In genomic region chr7:44321796-44322195, GRCh38 we compare ENCODE assay signal across 24 cellular contexts. TPM values are rescaled to one million over a fixed set of nuclear protein-coding genes. Genes with fewer than 3 reads are reported as not detected.
DNase-seq lines count a peak whose midpoint lies in the region; ATAC-seq, FAIRE-seq and TF ChIP-seq lines count a peak whose summit lies in the region.
"Had no signal": no experiment of that assay in that cellular context is flagged by ENCODE, and none has a peak within 500 bp of the region (broad histone marks: within the 10 kb centered on the region; RNA-seq: fewer than 3 reads in every experiment).

No MANE protein-coding gene starts in this region.

- FAIRE-seq in HepG2 (lab: Jason Lieb, UNC): no peak
- FAIRE-seq: GM19239, HTR-8/SVneo had no signal

- H3K4me1 ChIP-seq in right lobe of liver (peaks cover 0 to 21% (median 10%) of the 10 kb centered on the region in 4 donors), HepG2 (ENCODE audit: insufficient read depth, low read length) (no peaks in the 10 kb centered on the region), osteoblast (ENCODE audit: insufficient read depth, low read length) (no peaks in the 10 kb centered on the region)
- H3K4me1 ChIP-seq: HAP-1 had no signal

- H3K27me3 Mint-ChIP-seq in activated naive CD4-positive, alpha-beta T cell treated with anti-CD3 and anti-CD28 coated beads, Interleukin-2, amount 10 ng/mL, durations not matched to agents 7 days and 5 days: peaks cover 63% of the 10 kb centered on the region

- TF ChIP-seq EP300 in HepG2 (IDR thresholded peaks at IDR 0.05; ENCODE audit: low read depth in 2 of 2, low read length in 2 of 2) (no peak), HepG2 (CRISPR knock-in tag; IDR thresholded peaks at IDR 0.05; ENCODE audit: borderline replicate concordance) (no peak)

- peaks cover 0 to 5% of the 10 kb centered on the region in 2 donors for H3K36me3 Mint-ChIP-seq in activated naive CD4-positive, alpha-beta T cell treated with anti-CD3 and anti-CD28 coated beads, Interleukin-2, amount 50 U/mL, for 72 hours
- H3K36me3 Mint-ChIP-seq in activated naive CD4-positive, alpha-beta T cell treated with anti-CD3 and anti-CD28 coated beads, Interleukin-2, amount 10 ng/mL, durations not matched to agents 7 days and 5 days: no peaks in the 10 kb centered on the region
- H3K36me3 Mint-ChIP-seq: CD4-positive, alpha-beta memory T cell had no signal

- in situ Hi-C loops in HepG2 (cut with HindIII; ENCODE audit: extremely low pct_ligation_motif_present, low pct_unique_long_range_greater_than_20kb): no loop called here

- H3K9me3 ChIP-seq in right lobe of liver (no peaks in the 10 kb centered on the region), HepG2 (ENCODE audit: low read length) (no peaks in the 10 kb centered on the region), osteoblast (ENCODE audit: low read depth, low read length) (no peaks in the 10 kb centered on the region)
- H3K9me3 ChIP-seq: BLaER1, HAP-1, MG63 had no signal

- WGBS in right lobe of liver (ENCODE audit: insufficient coverage, low coverage, low lambda C conversion rate, missing lambda C conversion rate): 62% methylated on average over 12 of the region's 18 CpGs
- 48% methylated on average over 16 of the region's 18 CpGs for WGBS in HepG2 (ENCODE audit: low lambda C conversion rate)

- H3K9me3 Mint-ChIP-seq in activated naive CD4-positive, alpha-beta T cell treated with anti-CD3 and anti-CD28 coated beads, Interleukin-2, amount 50 U/mL, for 72 hours: no peaks in the 10 kb centered on the region
- H3K9me3 Mint-ChIP-seq in activated naive CD4-positive, alpha-beta T cell treated with anti-CD3 and anti-CD28 coated beads, Interleukin-2, amount 10 ng/mL, durations not matched to agents 7 days and 5 days: no peaks in the 10 kb centered on the region
- H3K9me3 Mint-ChIP-seq: CD4-positive, alpha-beta memory T cell had no signal

- no peak overlapping the region for H3K27ac Mint-ChIP-seq in activated naive CD4-positive, alpha-beta T cell treated with anti-CD3 and anti-CD28 coated beads, Interleukin-2, amount 50 U/mL, for 72 hours
- H3K27ac Mint-ChIP-seq in activated naive CD4-positive, alpha-beta T cell treated with anti-CD3 and anti-CD28 coated beads, Interleukin-2, amount 10 ng/mL, durations not matched to agents 7 days and 5 days: no peak overlapping the region
- H3K27ac Mint-ChIP-seq: CD4-positive, alpha-beta memory T cell; IgD-negative memory B cell had no signal

- H3K4me1 Mint-ChIP-seq in activated naive CD4-positive, alpha-beta T cell treated with anti-CD3 and anti-CD28 coated beads, Interleukin-2, amount 10 ng/mL, durations not matched to agents 7 days and 5 days: peaks cover 4% of the 10 kb centered on the region

- no peak overlapping the region for H3K4me3 Mint-ChIP-seq in activated naive CD4-positive, alpha-beta T cell treated with anti-CD3 and anti-CD28 coated beads, Interleukin-2, amount 10 ng/mL, durations not matched to agents 7 days and 5 days
- H3K4me3 Mint-ChIP-seq: CD4-positive, alpha-beta memory T cell; IgD-negative memory B cell had no signal

- H3K27ac ChIP-seq in right lobe of liver (peak overlapping the region in 2 of 3 donors; percentile 63 to 81), HepG2 (ENCODE audit: extremely low read length, insufficient read depth, low read length) (no peak overlapping the region), osteoblast (ENCODE audit: low read depth, low read length) (no peak overlapping the region)
- H3K27ac ChIP-seq: BLaER1 had no signal

- no peak for TF ChIP-seq POLR2A in right lobe of liver (IDR thresholded peaks at IDR 0.05)
- TF ChIP-seq POLR2A in HepG2 (IDR thresholded peaks at IDR 0.05; ENCODE audit: insufficient read depth in 1 of 2, low read depth in 2 of 2, low read length in 2 of 2): no peak

- H3K36me3 ChIP-seq in right lobe of liver (no peaks in the 10 kb centered on the region), HepG2 (replicated peaks in 1 of 2; ENCODE audit: control insufficient read depth in 1 of 2, insufficient read depth in 2 of 2, low read length in 2 of 2) (no peaks in the 10 kb centered on the region), osteoblast (ENCODE audit: insufficient read depth, low read length) (no peaks in the 10 kb centered on the region)
- H3K36me3 ChIP-seq: BLaER1, HAP-1, MG63 had no signal

- H3K4me3 ChIP-seq in right lobe of liver (no peak overlapping the region), HepG2 (replicated peaks in 1 of 3; ENCODE audit: insufficient read depth in 1 of 3, low read depth in 2 of 3, low read length in 3 of 3) (no peak overlapping the region), osteoblast (ENCODE audit: insufficient read depth, low read length) (no peak overlapping the region)
- H3K4me3 ChIP-seq: BLaER1, HAP-1, MG63 had no signal

- intact Hi-C loops in right lobe of liver (cut with DNase I) (no loop called here), HepG2 (cut with micrococcal nuclease; ENCODE audit: unreplicated experiment) (no loop called here), left ventricle myocardium superior (cut with micrococcal nuclease) (no loop called here)

- no peak overlapping the region for H3K9ac ChIP-seq in HepG2 (ENCODE audit: insufficient read depth, low read depth, low read length)
- H3K9ac ChIP-seq: BLaER1 had no signal

- H3K79me2 ChIP-seq in HepG2 (ENCODE audit: insufficient read depth, low read length) (no peaks in the 10 kb centered on the region), osteoblast (ENCODE audit: insufficient read depth, low read length) (no peaks in the 10 kb centered on the region)

- no TSS peak for BruUV-seq in HepG2 (replicated peaks; lab: Mats Ljungman, UMichigan)

- no peak for TF ChIP-seq CTCF in right lobe of liver (IDR thresholded peaks at IDR 0.05)
- no peak for TF ChIP-seq CTCF in HepG2 (CRISPR knock-in tag; IDR thresholded peaks at IDR 0.05)
- TF ChIP-seq CTCF in osteoblast (IDR thresholded peaks at IDR 0.05; ENCODE audit: extremely low read depth, low read depth, low read length): no peak

- DNase-seq in right lobe of liver (peak in 1 of 3 donors; percentile 41), HepG2 (ENCODE audit: low spot score) (no peak), left ventricle myocardium superior (no peak), osteoblast (ENCODE audit: insufficient read length, low spot score, missing footprints) (peak; percentile 73), NCI-H446 (lab: John Stamatoyannopoulos, UW) (no peak)
- no peak for DNase-seq in activated naive CD4-positive, alpha-beta T cell treated with anti-CD3 and anti-CD28 coated beads, Interleukin-2, amount 50 U/mL, for 72 hours (ENCODE audit: low spot score in 2 of 2)
- DNase-seq in activated naive CD4-positive, alpha-beta T cell treated with anti-CD3 and anti-CD28 coated beads, Interleukin-2, amount 10 ng/mL, durations not matched to agents 7 days and 5 days: no peak
- DNase-seq: CD4-positive, alpha-beta memory T cell; GF-D8; Kasumi-1; MG63; NCI-H1092 treated with DMSO at 0.1 percent for 48 hours; NCI-H146; NCI-H2081; NCI-H510A; NCI-H748 treated with DMSO at 0.1 percent for 48 hours; OCI-M1; SIG-M5 had no signal

- no peaks in the 10 kb centered on the region for H3K27me3 ChIP-seq in right lobe of liver
- peaks cover 6 to 54% of the 10 kb centered on the region in 2 experiments for H3K27me3 ChIP-seq in HepG2 (ENCODE audit: control insufficient read depth in 1 of 2, insufficient read depth in 2 of 2, low read length in 2 of 2)
- H3K27me3 ChIP-seq in osteoblast (ENCODE audit: insufficient read depth, low read length): peaks cover 26% of the 10 kb centered on the region
- H3K27me3 ChIP-seq: MG63 had no signal

- H2AFZ ChIP-seq in HepG2 (ENCODE audit: low read length): no peak overlapping the region
- no peak overlapping the region for H2AFZ ChIP-seq in osteoblast (ENCODE audit: low read length)

- ATAC-seq in right lobe of liver: no peak
- no peak for ATAC-seq in HepG2
- peak; percentile 6 for ATAC-seq in left ventricle myocardium superior
- ATAC-seq in activated naive CD4-positive, alpha-beta T cell treated with anti-CD3 and anti-CD28 coated beads, Interleukin-2, amount 50 U/mL, for 72 hours: no peak
- no peak for ATAC-seq in HG03342 (IDR thresholded peaks at IDR 0.05; ENCODE audit: unreplicated experiment)

- POLR2A ChIA-PET in HepG2 (lab: Yijun Ruan, JAX): no interaction called here

- CTCF ChIA-PET in HepG2 (lab: Yijun Ruan, JAX; ENCODE audit: low intra/inter-chr PET ratio, low total read pairs): no interaction called here
- CTCF ChIA-PET in activated naive CD4-positive, alpha-beta T cell treated with anti-CD3 and anti-CD28 coated beads, Interleukin-2, amount 10 ng/mL, durations not matched to agents 7 days and 5 days (lab: Charles Lee): interaction anchor here (0.7 kb wide), 1 partner anchor 8 kb away, joined by 3 read pairs; no protein-coding TSS in a partner anchor

- no peak overlapping the region for H3K4me2 ChIP-seq in HepG2 (ENCODE audit: low read depth, low read length)
- H3K4me2 ChIP-seq in osteoblast (ENCODE audit: insufficient read depth, low read length): no peak overlapping the region
- H3K4me2 ChIP-seq: BLaER1 had no signal

- H4K20me1 ChIP-seq in HepG2 (ENCODE audit: insufficient read depth, low read length) (no peaks in the 10 kb centered on the region), osteoblast (ENCODE audit: insufficient read depth, low read length) (no peaks in the 10 kb centered on the region)

- no peak for TF ChIP-seq RAD21 in HepG2 (CRISPR knock-in tag; IDR thresholded peaks at IDR 0.05)

RNA-seq across cellular contexts. Expression of gene CAMK2B, which starts 3.6 kb away (rescaled TPM):
- 1 to 10 TPM; 2.1 to 5.1 (median 3.3) TPM for total RNA-seq in right lobe of liver
- total RNA-seq in HepG2 (2016; rRNA removed; fragmentation: Illumina TruSeq; extraction: Trizol): 0.13 and 0.27 TPM in 2 replicates
- not detected in 2 replicates for total RNA-seq in HepG2 (2016; cell fraction: cytosol; rRNA removed; fragmentation: Illumina TruSeq; extraction: Trizol; ENCODE audit: low read depth)
- total RNA-seq in HepG2 (2016; cell fraction: insoluble cytoplasmic fraction; rRNA removed; fragmentation: Illumina TruSeq; extraction: Trizol): 0.06 and 0.19 TPM in 2 replicates
- 0.21 TPM in 1 of 2 replicates, not detected in the other for total RNA-seq in HepG2 (2016; cell fraction: membrane; rRNA removed; fragmentation: Illumina TruSeq; extraction: Trizol)
- 0.09 TPM in 1 of 2 replicates, not detected in the other for total RNA-seq in HepG2 (2016; cell fraction: nucleus; rRNA removed; fragmentation: Illumina TruSeq; extraction: Trizol)
- 0.20 and 0.48 TPM in 2 replicates for polyA plus RNA-seq in HepG2 (2011; rRNA removed)
- 0.09 and 0.39 TPM in 2 replicates for polyA plus RNA-seq in HepG2 (2011; cell fraction: cytosol; rRNA removed)
- 0.10 and 0.19 TPM in 2 replicates for polyA plus RNA-seq in HepG2 (2011; cell fraction: nucleus; rRNA removed)
- polyA plus RNA-seq in HepG2 (2012): 0.09 TPM in 1 of 2 replicates, not detected in the other
- 0.18 TPM in 1 of 2 replicates, not detected in the other for polyA plus RNA-seq in HepG2 (2016; cell fraction: cytosol; fragmentation: Illumina TruSeq; extraction: Trizol; ENCODE audit: low read depth)
- 0.43 and 0.62 TPM in 2 replicates for polyA plus RNA-seq in HepG2 (2016; cell fraction: insoluble cytoplasmic fraction; fragmentation: Illumina TruSeq; extraction: Trizol; ENCODE audit: low read depth)
- polyA plus RNA-seq in HepG2 (2016; cell fraction: membrane; fragmentation: Illumina TruSeq; extraction: Trizol; ENCODE audit: low read depth): 0.30 TPM in 1 of 2 replicates, not detected in the other
- polyA plus RNA-seq in HepG2 (2016; cell fraction: nucleus; fragmentation: Illumina TruSeq; extraction: Trizol; ENCODE audit: insufficient read depth, low read depth): not detected in 2 replicates
- polyA minus RNA-seq in HepG2 (2011; rRNA and poly(A)+ RNA removed; ENCODE audit: low replicate concordance): 0.04 and 0.56 TPM in 2 replicates
- polyA minus RNA-seq in HepG2 (2011; cell fraction: cytosol; rRNA and poly(A)+ RNA removed): not detected in 2 replicates
- polyA minus RNA-seq in HepG2 (2011; cell fraction: nucleus; rRNA and poly(A)+ RNA removed): not detected in 2 replicates
- 98.4 TPM for total RNA-seq in left ventricle myocardium superior
- not detected in 2 replicates for total RNA-seq in osteoblast
- total RNA-seq in activated naive CD4-positive, alpha-beta T cell treated with anti-CD3 and anti-CD28 coated beads, Interleukin-2, amount 50 U/mL, for 72 hours: 1 to 10 TPM in 1 of 2 donors, under 1 TPM in 1; 0.32 to 2.1 TPM
- total RNA-seq: CD4-positive, alpha-beta memory T cell had no signal
- polyA plus RNA-seq: CD4-positive, alpha-beta memory T cell; IgD-negative memory B cell had no signal

Comparison
In these comparisons a context has a peak if more than half of its experiments do, and no peak if none do; other contexts are left out.
1. H3K27ac ChIP-seq: peak in right lobe of liver (2 of 3); none in HepG2 (single experiment) and osteoblast (single experiment).
2. RNA of gene CAMK2B, which starts 3.6 kb away (total RNA-seq): 98.4 TPM in left ventricle myocardium superior (single experiment); 2.1 to 5.1 TPM in right lobe of liver, 0.32 to 2.1 TPM in activated naive CD4-positive, alpha-beta T cell treated with anti-CD3 and anti-CD28 coated beads, Interleukin-2, amount 50 U/mL, for 72 hours, 0.06 to 0.27 TPM in HepG2 and not detected in osteoblast; every median in the first group is over 10 times any median in the second.